In genomic region chr6:157068691-157069228, GRCh38 we compare ENCODE assay signal across 1 cellular context.
TF ChIP-seq lines count a peak whose summit lies in the region.

No MANE protein-coding gene starts in this region.

TF ChIP-seq in GM23338, 12 proteins besides CTCF, POLR2A, EP300 and RAD21 (continued from another document):
- TF ChIP-seq REST (IDR thresholded peaks at IDR 0.05; ENCODE audit: unreplicated experiment) (no peak), ZNF331 (CRISPR knock-in tag; IDR thresholded peaks at IDR 0.05; ENCODE audit: low read depth) (no peak), POLR2AphosphoS5 (IDR thresholded peaks at IDR 0.05; ENCODE audit: low read depth) (no peak), EZH2phosphoT487 (IDR thresholded peaks at IDR 0.05; ENCODE audit: unreplicated experiment) (no peak), ETS1 (IDR thresholded peaks at IDR 0.05) (no peak)
TF ChIP-seq in GM23338: peak in this region for 0.
